ENCODE assay signal across 10 cellular contexts in genomic region chr1:111920221-111921024, GRCh38.
DNase-seq lines count a peak whose midpoint lies in the region; ATAC-seq and TF ChIP-seq lines count a peak whose summit lies in the region.
"Had no signal": no experiment of that assay in that cellular context is flagged by ENCODE, and none has a peak within 500 bp of the region (broad histone marks: within the 10 kb centered on the region; RNA-seq: fewer than 3 reads in every experiment).

No MANE protein-coding gene starts in this region.

- TF ChIP-seq POLR2A in thyroid gland (IDR thresholded peaks at IDR 0.05), result no peak

- H3K27ac Mint-ChIP-seq in activated T-cell treated with anti-CD3 and anti-CD28 coated beads, Interleukin-2, amount 50 U/mL, for 72 hours, result no peak overlapping the region

- H3K9me3 ChIP-seq in adipocyte (ENCODE audit: control insufficient read depth, low read length) (no peaks in the 10 kb centered on the region), thyroid gland (no peaks in the 10 kb centered on the region)

- H3K27me3 ChIP-seq in adipocyte (replicated peaks; ENCODE audit: control insufficient read depth, insufficient read depth, low read length) (no peaks in the 10 kb centered on the region), thyroid gland (no peaks in the 10 kb centered on the region)

- H3K4me3 Mint-ChIP-seq in activated T-cell treated with anti-CD3 and anti-CD28 coated beads, Interleukin-2, amount 50 U/mL, for 72 hours, result no peak overlapping the region
- H3K4me3 Mint-ChIP-seq: H9 had no signal

- H3K4me1 Mint-ChIP-seq in activated T-cell treated with anti-CD3 and anti-CD28 coated beads, Interleukin-2, amount 50 U/mL, for 72 hours (ENCODE audit: low read depth), result no peaks in the 10 kb centered on the region

- H3K4me3 ChIP-seq in LNCaP clone FGC (ENCODE audit: low read depth, low read length) (no peak overlapping the region), adipocyte (ENCODE audit: low read length) (no peak overlapping the region), thyroid gland (replicated peaks in 1 of 3) (no peak overlapping the region)
- H3K4me3 ChIP-seq: SK-N-MC had no signal

- no peak overlapping the region for H3K9ac ChIP-seq in adipocyte (ENCODE audit: low read length)

- 55 to 62% methylated on average over 11 of the region's 11 CpGs for whole genome bisulfite sequencing in thyroid gland, 2 donors

- TF ChIP-seq CTCF in LNCaP clone FGC (IDR thresholded peaks at IDR 0.05; ENCODE audit: control insufficient read depth, extremely low read depth, insufficient read depth), result no peak
- TF ChIP-seq CTCF in thyroid gland (IDR thresholded peaks at IDR 0.05), result no peak

- intact Hi-C loops in thyroid gland (cut with DNase I), result no loop called here

- no peaks in the 10 kb centered on the region for H3K36me3 Mint-ChIP-seq in activated T-cell treated with anti-CD3 and anti-CD28 coated beads, Interleukin-2, amount 50 U/mL, for 72 hours (ENCODE audit: insufficient read depth in 2 of 2)

- no peak for ATAC-seq in activated T-cell treated with anti-CD3 and anti-CD28 coated beads, Interleukin-2, amount 50 U/mL, for 72 hours (replicated peaks in 1 of 2)
- no peak for ATAC-seq in HG02571 (IDR thresholded peaks at IDR 0.05; ENCODE audit: unreplicated experiment)

- no peaks in the 10 kb centered on the region for H3K36me3 ChIP-seq in adipocyte (ENCODE audit: control insufficient read depth, insufficient read depth, low read length, severe bottlenecking)
- no peaks in the 10 kb centered on the region for H3K36me3 ChIP-seq in thyroid gland

- peaks cover 9% of the 10 kb centered on the region for H3K4me1 ChIP-seq in adipocyte (ENCODE audit: control insufficient read depth, insufficient read depth, low read length)
- peaks cover 0 to 3% of the 10 kb centered on the region in 2 donors for H3K4me1 ChIP-seq in thyroid gland

- no peaks in the 10 kb centered on the region for H3K9me3 Mint-ChIP-seq in activated T-cell treated with anti-CD3 and anti-CD28 coated beads, Interleukin-2, amount 50 U/mL, for 72 hours
- H3K9me3 Mint-ChIP-seq: H9 had no signal

- no peak overlapping the region for H3K27ac ChIP-seq in thyroid gland
- H3K27ac ChIP-seq: SK-N-MC had no signal

- peak; percentile 87 for DNase-seq in LNCaP clone FGC (ENCODE audit: low read depth)
- peak; percentile 23 for DNase-seq in adipocyte (ENCODE audit: low read depth)
- peak; percentile 38 to 84 for DNase-seq in hippocampal formation (lab: John Stamatoyannopoulos, UW)
- peak; percentile 26 to 36 for DNase-seq in thyroid gland
- no peak for DNase-seq in activated T-cell treated with anti-CD3 and anti-CD28 coated beads, Interleukin-2, amount 50 U/mL, for 72 hours
- no peak for DNase-seq in NCI-H82 treated with DMSO at 0.1 percent for 48 hours (lab: John Stamatoyannopoulos, UW; ENCODE audit: unreplicated experiment)
- no peak for DNase-seq in dermis blood vessel endothelial cell
- DNase-seq: H9 had no signal

- peaks cover 54% of the 10 kb centered on the region for H3K27me3 Mint-ChIP-seq in activated T-cell treated with anti-CD3 and anti-CD28 coated beads, Interleukin-2, amount 50 U/mL, for 72 hours (ENCODE audit: low read depth)

Comparison
In these comparisons a context has a peak if more than half of its experiments do, and no peak if none do; other contexts are left out.
1. DNase-seq: peak in LNCaP clone FGC (single experiment), adipocyte (single experiment), hippocampal formation (2 of 2) and thyroid gland (2 of 2); none in activated T-cell treated with anti-CD3 and anti-CD28 coated beads, Interleukin-2, amount 50 U/mL, for 72 hours (0 of 2), NCI-H82 treated with DMSO at 0.1 percent for 48 hours (single experiment) and dermis blood vessel endothelial cell (single experiment).